Comparison of ENCODE assay signal across 1 cellular context in genomic region chr14:54135804-54136280, GRCh38.
TF ChIP-seq lines count a peak whose summit lies in the region.

No MANE protein-coding gene starts in this region.

TF ChIP-seq in HepG2, 621 proteins besides CTCF, POLR2A, EP300 and RAD21 (continued from another document):
- TF ChIP-seq ZBTB39 (CRISPR knock-in tag; IDR thresholded peaks at IDR 0.05) (no peak), ZZZ3 (CRISPR knock-in tag; IDR thresholded peaks at IDR 0.05; ENCODE audit: borderline replicate concordance) (no peak), USF2 (IDR thresholded peaks at IDR 0.05; ENCODE audit: low read depth, low read length) (no peak), USF2 (CRISPR knock-in tag; IDR thresholded peaks at IDR 0.05; ENCODE audit: borderline replicate concordance) (no peak), ZFP1 (CRISPR knock-in tag; IDR thresholded peaks at IDR 0.05) (peak; percentile 55; the same call in 1 of the 2 replicates), ZNF121 (CRISPR knock-in tag; IDR thresholded peaks at IDR 0.05) (no peak), TCF12 (IDR thresholded peaks at IDR 0.05) (no peak), TCF12 (CRISPR knock-in tag; IDR thresholded peaks at IDR 0.05) (no peak; the same call in 1 of the 2 replicates), TBX2 (CRISPR knock-in tag; IDR thresholded peaks at IDR 0.05; ENCODE audit: borderline replicate concordance) (peak; percentile 78), ZMYM2 (CRISPR knock-in tag; IDR thresholded peaks at IDR 0.05) (peak; percentile 45; the same call in 1 of the 2 replicates), JARID2 (CRISPR knock-in tag; IDR thresholded peaks at IDR 0.05; ENCODE audit: insufficient replicate concordance) (no peak), HHEX (CRISPR knock-in tag; IDR thresholded peaks at IDR 0.05) (no peak), ZBTB43 (CRISPR knock-in tag; conservative IDR thresholded peaks at IDR 0.05) (no peak), MXD3 (CRISPR knock-in tag; IDR thresholded peaks at IDR 0.05) (no peak), ZNF382 (CRISPR knock-in tag; IDR thresholded peaks at IDR 0.05; ENCODE audit: borderline replicate concordance) (no peak), ZNF550 (CRISPR knock-in tag; IDR thresholded peaks at IDR 0.05; ENCODE audit: borderline replicate concordance) (no peak), E2F5 (CRISPR knock-in tag; conservative IDR thresholded peaks at IDR 0.05) (no peak)
